ENCODE assay signal across 38 cellular contexts in genomic region chr14:90054803-90055202, GRCh38. TPM values are rescaled to one million over a fixed set of nuclear protein-coding genes. Genes with fewer than 3 reads are reported as not detected.
"Had no signal": no experiment of that assay in that cellular context is flagged by ENCODE, and none has a peak within 500 bp of the region (broad histone marks: within the 10 kb centered on the region; RNA-seq: fewer than 3 reads in every experiment).

No MANE protein-coding gene starts in this region.

- H3K27ac Mint-ChIP-seq: activated B cell treated with CpG ODN at 0.5 μM for 24 hours; activated CD4-positive, alpha-beta memory T cell treated with anti-CD3 and anti-CD28 coated beads for 36 hours; activated CD4-positive, alpha-beta T cell treated with anti-CD3 and anti-CD28 coated beads, Interleukin-2, amount 10 ng/mL, durations not matched to agents 24 days and 14 days; activated CD8-positive, alpha-beta T cell treated with anti-CD3 and anti-CD28 coated beads for 36 hours; activated naive CD4-positive, alpha-beta T cell treated with anti-CD3 and anti-CD28 coated beads for 36 hours; activated naive CD4-positive, alpha-beta T cell treated with anti-CD3 and anti-CD28 coated beads, Interleukin-2, amount 50 U/mL, for 72 hours; activated naive CD8-positive, alpha-beta T cell treated with anti-CD3 and anti-CD28 coated beads for 36 hours; activated T-cell treated with anti-CD3 and anti-CD28 coated beads, Interleukin-2, amount 50 U/mL, for 72 hours; activated T-helper 1 cell treated with anti-CD3 and anti-CD28 coated beads, Interleukin-12 subunit alpha, Interleukin-12 subunit beta, Interleukin-2, Interleukin-4 antibody, amounts not matched to agents 30 ng/mL and 10 ng/mL and 1 ng/mL, durations not matched to agents 14 hours and 24 hours and 36 hours; activated T-helper 17 cell treated with anti-CD3 and anti-CD28 coated beads, Interleukin-2, amount 50 U/mL, for 72 hours; brain; T-helper 2 cell treated with Interferon-gamma antibody and Interleukin-4, amounts not matched to agents 5 μg/mL and 100 μg/mL, for 36 hours had no signal

- H3K4me3 Mint-ChIP-seq: activated B cell treated with CpG ODN at 0.5 μM for 24 hours; activated CD4-positive, alpha-beta memory T cell treated with anti-CD3 and anti-CD28 coated beads for 36 hours; activated CD4-positive, alpha-beta T cell treated with anti-CD3 and anti-CD28 coated beads, Interleukin-2, amount 10 ng/mL, durations not matched to agents 24 days and 14 days; activated CD8-positive, alpha-beta T cell treated with anti-CD3 and anti-CD28 coated beads for 36 hours; activated naive CD4-positive, alpha-beta T cell treated with anti-CD3 and anti-CD28 coated beads for 36 hours; activated naive CD8-positive, alpha-beta T cell treated with anti-CD3 and anti-CD28 coated beads for 36 hours; activated T-cell treated with anti-CD3 and anti-CD28 coated beads, Interleukin-2, amount 50 U/mL, for 4 hours; activated T-cell treated with anti-CD3 and anti-CD28 coated beads, Interleukin-2, amount 50 U/mL, for 72 hours; activated T-helper 1 cell treated with anti-CD3 and anti-CD28 coated beads, Interleukin-12 subunit alpha, Interleukin-12 subunit beta, Interleukin-2, Interleukin-4 antibody, amounts not matched to agents 30 ng/mL and 10 ng/mL and 1 ng/mL, durations not matched to agents 14 hours and 24 hours and 36 hours; activated T-helper 17 cell treated with anti-CD3 and anti-CD28 coated beads, Interleukin-2, amount 50 U/mL, for 72 hours; brain; central memory CD8-positive, alpha-beta T cell; T-helper 2 cell treated with Interferon-gamma antibody and Interleukin-4, amounts not matched to agents 5 μg/mL and 100 μg/mL, for 36 hours had no signal

- ATAC-seq: activated CD8-positive, alpha-beta T cell treated with anti-CD3 and anti-CD28 coated beads for 36 hours; activated naive CD4-positive, alpha-beta T cell treated with anti-CD3 and anti-CD28 coated beads, Interleukin-2, amount 50 U/mL, for 72 hours; activated T-cell treated with anti-CD3 and anti-CD28 coated beads, Interleukin-2, amount 50 U/mL, for 4 hours; activated T-cell treated with anti-CD3 and anti-CD28 coated beads, Interleukin-2, amount 50 U/mL, for 72 hours; activated T-helper 17 cell treated with anti-CD3 and anti-CD28 coated beads, Interleukin-2, amount 50 U/mL, for 72 hours had no signal

- H3K4me3 ChIP-seq: ascending aorta, cardiac muscle cell, colonic mucosa had no signal

- DNase-seq: activated B cell treated with CpG ODN at 0.5 μM for 24 hours; activated CD4-positive, alpha-beta memory T cell treated with anti-CD3 and anti-CD28 coated beads for 36 hours; activated CD4-positive, alpha-beta T cell treated with anti-CD3 and anti-CD28 coated beads for 4 hours; activated CD4-positive, alpha-beta T cell treated with anti-CD3 and anti-CD28 coated beads, Interleukin-2, amount 10 ng/mL, durations not matched to agents 24 days and 14 days; activated CD4-positive, alpha-beta T cell treated with anti-CD3 and anti-CD28 coated beads, Interleukin-2, amount 50 U/mL, for 1 hour; activated CD4-positive, alpha-beta T cell treated with anti-CD3 and anti-CD28 coated beads, Interleukin-2, amount 50 U/mL, for 4 hours; activated CD4-positive, CD25-positive, alpha-beta regulatory T cell treated with anti-CD3 and anti-CD28 coated beads, Interleukin-2, amount 50 U/mL, for 72 hours; activated CD8-positive, alpha-beta memory T cell treated with anti-CD3 and anti-CD28 coated beads, Interleukin-2, amount 50 U/mL, for 4 hours; activated CD8-positive, alpha-beta T cell treated with anti-CD3 and anti-CD28 coated beads for 36 hours; activated effector memory CD4-positive, alpha-beta T cell treated with anti-CD3 and anti-CD28 coated beads, Interleukin-2, amount 50 U/mL, for 16 hours; activated gamma-delta T cell treated with Interleukin-2 at 50 U/mL for 16 hours; activated naive CD4-positive, alpha-beta T cell; activated naive CD4-positive, alpha-beta T cell treated with anti-CD3 and anti-CD28 coated beads for 36 hours; activated naive CD4-positive, alpha-beta T cell treated with anti-CD3 and anti-CD28 coated beads, Interleukin-2, amount 50 U/mL, for 16 hours; activated naive CD8-positive, alpha-beta T cell treated with anti-CD3 and anti-CD28 coated beads for 36 hours; activated T-cell treated with anti-CD3 and anti-CD28 coated beads for 4 hours; activated T-cell treated with anti-CD3 and anti-CD28 coated beads, Interleukin-2, amount 50 U/mL, for 1 hour; activated T-cell treated with anti-CD3 and anti-CD28 coated beads, Interleukin-2, amount 50 U/mL, for 4 hours; activated T-cell treated with anti-CD3 and anti-CD28 coated beads, Interleukin-2, amount 50 U/mL, for 72 hours; amygdala; anterior cingulate cortex; caudate nucleus; cerebellar nuclear complex; colonic mucosa; T-helper 2 cell; T-helper 9 cell had no signal

- H3K9me3 ChIP-seq: ascending aorta, colonic mucosa had no signal

- FAIRE-seq: bronchial epithelial cell, TTC549 had no signal

- H3K36me3 Mint-ChIP-seq: activated CD4-positive, alpha-beta memory T cell treated with anti-CD3 and anti-CD28 coated beads for 36 hours; activated naive CD4-positive, alpha-beta T cell treated with anti-CD3 and anti-CD28 coated beads, Interleukin-2, amount 50 U/mL, for 72 hours; activated naive CD8-positive, alpha-beta T cell treated with anti-CD3 and anti-CD28 coated beads for 36 hours; brain had no signal

RNA-seq across cellular contexts. Expression of gene KCNK13, which starts 7.0 kb away (rescaled TPM):
- total RNA-seq: activated B cell treated with CpG ODN at 0.5 μM for 24 hours; activated CD4-positive, alpha-beta memory T cell treated with anti-CD3 and anti-CD28 coated beads for 36 hours; activated CD4-positive, alpha-beta T cell treated with anti-CD3 and anti-CD28 coated beads, Interleukin-2, amount 10 ng/mL, durations not matched to agents 24 days and 14 days; activated CD8-positive, alpha-beta memory T cell treated with anti-CD3 and anti-CD28 coated beads for 36 hours; activated CD8-positive, alpha-beta T cell treated with anti-CD3 and anti-CD28 coated beads for 36 hours; activated naive CD4-positive, alpha-beta T cell treated with anti-CD3 and anti-CD28 coated beads for 36 hours; activated naive CD4-positive, alpha-beta T cell treated with anti-CD3 and anti-CD28 coated beads, Interleukin-2, amount 50 U/mL, for 72 hours; activated naive CD8-positive, alpha-beta T cell treated with anti-CD3 and anti-CD28 coated beads for 36 hours; activated T-cell treated with anti-CD3 and anti-CD28 coated beads, Interleukin-2, amount 50 U/mL, for 4 hours; activated T-cell treated with anti-CD3 and anti-CD28 coated beads, Interleukin-2, amount 50 U/mL, for 72 hours; activated T-helper 1 cell treated with anti-CD3 and anti-CD28 coated beads, Interleukin-12 subunit alpha, Interleukin-12 subunit beta, Interleukin-2, Interleukin-4 antibody, amounts not matched to agents 30 ng/mL and 10 ng/mL and 1 ng/mL, durations not matched to agents 14 hours and 24 hours and 36 hours; ascending aorta; bronchial epithelial cell; chondrocyte had no signal
